Comparison of ENCODE assay signal across 1 cellular context in the genomic region with DNA sequence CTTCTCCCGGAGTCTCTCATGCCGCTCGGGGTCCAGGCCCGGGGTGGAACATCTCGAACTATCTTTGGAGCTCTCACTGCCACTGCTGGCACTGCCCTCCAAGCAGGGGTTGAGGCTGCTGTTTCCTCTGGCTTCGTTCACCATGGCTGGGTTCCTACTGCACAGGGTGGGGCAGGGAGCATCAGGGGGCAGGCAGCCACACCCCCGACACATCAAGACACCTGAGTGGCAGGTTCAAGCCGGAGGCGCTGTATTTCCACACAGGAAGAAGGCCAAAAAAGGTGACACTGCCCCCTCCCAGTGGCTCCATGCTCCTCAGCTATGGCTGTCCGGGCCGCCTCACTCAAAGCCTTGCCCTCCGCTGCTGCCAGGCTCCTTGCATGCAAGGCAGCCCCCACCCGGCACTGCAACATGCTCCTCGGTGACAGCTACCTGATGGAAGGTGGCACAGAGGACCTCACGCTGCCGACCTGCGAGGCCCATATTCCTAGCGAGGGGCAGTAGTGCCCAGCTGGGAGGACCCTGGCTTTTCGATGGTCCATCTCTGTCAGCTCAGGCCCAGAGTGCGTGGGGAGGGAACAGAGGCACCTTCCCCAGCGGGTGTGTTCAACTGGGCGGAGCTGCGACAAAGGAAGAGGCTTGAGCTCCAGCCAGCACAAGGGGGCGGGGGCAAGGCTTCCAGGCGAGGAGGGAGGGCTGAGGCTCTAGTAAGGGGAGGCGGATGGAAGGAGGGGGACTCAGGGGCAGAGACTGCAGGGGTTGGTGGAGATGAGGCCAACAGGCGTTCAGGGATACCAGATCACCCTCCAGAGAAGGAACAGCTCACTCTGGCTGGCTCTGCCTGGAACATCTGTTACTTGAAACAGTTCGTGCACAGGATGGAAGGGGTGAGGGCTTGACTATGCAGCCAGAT.
TF ChIP-seq lines count a peak whose summit lies in the region.

No MANE protein-coding gene starts in this region.

TF ChIP-seq in K562, 482 proteins besides CTCF, POLR2A, EP300 and RAD21 (continued from another document):
- TF ChIP-seq SIN3A (IDR thresholded peaks at IDR 0.05; ENCODE audit: borderline replicate concordance in 2 of 2, control insufficient read depth in 1 of 2, low read depth in 2 of 2, low read length in 2 of 2) (peak; percentile 64 to 84; a peak in 3 of 4 replicates), DMBX1 (CRISPR knock-in tag; IDR thresholded peaks at IDR 0.05; ENCODE audit: borderline replicate concordance) (peak; percentile 48; the same call in 1 of the 2 replicates), FOXK2 (conservative IDR thresholded peaks at IDR 0.05 in 1 of 2, IDR thresholded peaks at IDR 0.05 in 1 of 2; ENCODE audit: low read depth in 2 of 2) (peak; percentile 86 to 92), MYC (IDR thresholded peaks at IDR 0.05; ENCODE audit: low read depth, low read length) (peak; percentile 43; the same call in 1 of the 2 replicates), MYC (CRISPR knock-in tag; IDR thresholded peaks at IDR 0.05; ENCODE audit: borderline replicate concordance, low read depth) (no peak), PTBP1 (IDR thresholded peaks at IDR 0.05; ENCODE audit: low read depth, low read length) (0 out of 2 replicates have a peak, but pooled peaks have one; percentile 11), MIER1 (IDR thresholded peaks at IDR 0.05; ENCODE audit: low read depth) (no peak), FOXP1 (CRISPR knock-in tag; IDR thresholded peaks at IDR 0.05) (peak; percentile 87), FOXA3 (CRISPR knock-in tag; conservative IDR thresholded peaks at IDR 0.05 in 1 of 2, IDR thresholded peaks at IDR 0.05 in 1 of 2) (peak in 1 of 2 experiments; percentile 35; a peak in 1 of 4 replicates), GABPB1 (CRISPR knock-in tag; IDR thresholded peaks at IDR 0.05) (peak; percentile 17)
- TF ChIP-seq, protein P1, sequence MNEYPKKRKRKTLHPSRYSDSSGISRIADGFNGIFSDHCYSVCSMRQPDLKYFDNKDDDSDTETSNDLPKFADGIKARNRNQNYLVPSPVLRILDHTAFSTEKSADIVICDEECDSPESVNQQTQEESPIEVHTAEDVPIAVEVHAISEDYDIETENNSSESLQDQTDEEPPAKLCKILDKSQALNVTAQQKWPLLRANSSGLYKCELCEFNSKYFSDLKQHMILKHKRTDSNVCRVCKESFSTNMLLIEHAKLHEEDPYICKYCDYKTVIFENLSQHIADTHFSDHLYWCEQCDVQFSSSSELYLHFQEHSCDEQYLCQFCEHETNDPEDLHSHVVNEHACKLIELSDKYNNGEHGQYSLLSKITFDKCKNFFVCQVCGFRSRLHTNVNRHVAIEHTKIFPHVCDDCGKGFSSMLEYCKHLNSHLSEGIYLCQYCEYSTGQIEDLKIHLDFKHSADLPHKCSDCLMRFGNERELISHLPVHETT (CRISPR knock-in tag; conservative IDR thresholded peaks at IDR 0.05 in 1 of 2, IDR thresholded peaks at IDR 0.05 in 1 of 2): no peak
- TF ChIP-seq, protein P2, sequence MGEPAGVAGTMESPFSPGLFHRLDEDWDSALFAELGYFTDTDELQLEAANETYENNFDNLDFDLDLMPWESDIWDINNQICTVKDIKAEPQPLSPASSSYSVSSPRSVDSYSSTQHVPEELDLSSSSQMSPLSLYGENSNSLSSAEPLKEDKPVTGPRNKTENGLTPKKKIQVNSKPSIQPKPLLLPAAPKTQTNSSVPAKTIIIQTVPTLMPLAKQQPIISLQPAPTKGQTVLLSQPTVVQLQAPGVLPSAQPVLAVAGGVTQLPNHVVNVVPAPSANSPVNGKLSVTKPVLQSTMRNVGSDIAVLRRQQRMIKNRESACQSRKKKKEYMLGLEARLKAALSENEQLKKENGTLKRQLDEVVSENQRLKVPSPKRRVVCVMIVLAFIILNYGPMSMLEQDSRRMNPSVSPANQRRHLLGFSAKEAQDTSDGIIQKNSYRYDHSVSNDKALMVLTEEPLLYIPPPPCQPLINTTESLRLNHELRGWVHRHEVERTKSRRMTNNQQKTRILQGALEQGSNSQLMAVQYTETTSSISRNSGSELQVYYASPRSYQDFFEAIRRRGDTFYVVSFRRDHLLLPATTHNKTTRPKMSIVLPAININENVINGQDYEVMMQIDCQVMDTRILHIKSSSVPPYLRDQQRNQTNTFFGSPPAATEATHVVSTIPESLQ (CRISPR knock-in tag; IDR thresholded peaks at IDR 0.05): peak; percentile 52; the same call in 1 of the 2 replicates
- TF ChIP-seq, protein P3, sequence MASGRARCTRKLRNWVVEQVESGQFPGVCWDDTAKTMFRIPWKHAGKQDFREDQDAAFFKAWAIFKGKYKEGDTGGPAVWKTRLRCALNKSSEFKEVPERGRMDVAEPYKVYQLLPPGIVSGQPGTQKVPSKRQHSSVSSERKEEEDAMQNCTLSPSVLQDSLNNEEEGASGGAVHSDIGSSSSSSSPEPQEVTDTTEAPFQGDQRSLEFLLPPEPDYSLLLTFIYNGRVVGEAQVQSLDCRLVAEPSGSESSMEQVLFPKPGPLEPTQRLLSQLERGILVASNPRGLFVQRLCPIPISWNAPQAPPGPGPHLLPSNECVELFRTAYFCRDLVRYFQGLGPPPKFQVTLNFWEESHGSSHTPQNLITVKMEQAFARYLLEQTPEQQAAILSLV (tag; IDR thresholded peaks at IDR 0.05): no peak
- TF ChIP-seq, protein P4, sequence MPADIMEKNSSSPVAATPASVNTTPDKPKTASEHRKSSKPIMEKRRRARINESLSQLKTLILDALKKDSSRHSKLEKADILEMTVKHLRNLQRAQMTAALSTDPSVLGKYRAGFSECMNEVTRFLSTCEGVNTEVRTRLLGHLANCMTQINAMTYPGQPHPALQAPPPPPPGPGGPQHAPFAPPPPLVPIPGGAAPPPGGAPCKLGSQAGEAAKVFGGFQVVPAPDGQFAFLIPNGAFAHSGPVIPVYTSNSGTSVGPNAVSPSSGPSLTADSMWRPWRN (IDR thresholded peaks at IDR 0.05; ENCODE audit: low read depth): no peak
TF ChIP-seq in K562: peak in this region for 117.
